29 cellular contexts compared by ENCODE assay signal in genomic region chr10:106217627-106218026, GRCh38.
"Had no signal": no experiment of that assay in that cellular context is flagged by ENCODE, and none has a peak within 500 bp of the region (broad histone marks: within the 10 kb centered on the region; RNA-seq: fewer than 3 reads in every experiment).

No MANE protein-coding gene starts in this region.

- ATAC-seq: naive thymus-derived CD4-positive, alpha-beta T cell; natural killer cell; psoas muscle; right lobe of liver; stimulated activated memory B cell treated with anti-CD40 and anti-IgM and Interleukin-4, amounts not matched to agents 10 μg/mL and 1 μg/mL and 100 μg/mL, for 72 hours; stimulated activated naive CD8-positive, alpha-beta T cell treated with anti-CD3 and anti-CD28 coated beads, Interleukin-15, amount 100 ng/mL, for 72 hours; stimulated activated naive CD8-positive, alpha-beta T cell treated with anti-CD3 and anti-CD28 coated beads, Interleukin-15, Interleukin-2, amounts not matched to agents 100 U/mL and 50 U/mL, for 24 hours; upper lobe of right lung had no signal

- DNase-seq: naive thymus-derived CD4-positive, alpha-beta T cell; natural killer cell; occipital lobe; ovary; posterior cingulate gyrus; psoas muscle; right lobe of liver; sigmoid colon; spleen; stimulated activated CD4-positive, alpha-beta T cell treated with anti-CD3 and anti-CD28 coated beads, Interleukin-12 subunit alpha, Interleukin-12 subunit beta, amount 100 ng/mL, for 4 hours; stimulated activated CD4-positive, alpha-beta T cell treated with anti-CD3 and anti-CD28 coated beads, Interleukin-1b, Interleukin-23, amount 100 ng/mL, for 48 hours; stimulated activated CD4-positive, alpha-beta T cell treated with anti-CD3 and anti-CD28 coated beads, Interleukin-4, amount 100 ng/mL, for 1 hour; stimulated activated CD4-positive, alpha-beta T cell treated with anti-CD3 and anti-CD28 coated beads, Interleukin-4, amount 100 ng/mL, for 4 hours; stimulated activated CD8-positive, alpha-beta memory T cell treated with anti-CD3 and anti-CD28 coated beads, Interleukin-4, amount 100 ng/mL, for 48 hours; stimulated activated naive CD4-positive, alpha-beta T cell; stimulated activated naive CD8-positive, alpha-beta T cell treated with anti-CD3 and anti-CD28 coated beads, Interleukin-15, amount 100 ng/mL, for 72 hours; stimulated activated naive CD8-positive, alpha-beta T cell treated with anti-CD3 and anti-CD28 coated beads, Interleukin-15, Interleukin-2, amounts not matched to agents 100 U/mL and 50 U/mL, for 24 hours; substantia nigra; testis; tibial artery; transverse colon; upper lobe of right lung; uterus had no signal

- H3K27ac ChIP-seq: neural progenitor cell, parathyroid adenoma, psoas muscle, right lobe of liver, sigmoid colon, skin epidermis, spleen, suprapubic skin, testis, tibial artery, transverse colon, upper lobe of right lung, uterus had no signal

- H3K27me3 ChIP-seq: neural progenitor cell, ovary, right lobe of liver, sigmoid colon, spleen, suprapubic skin, testis, tibial artery, transverse colon, upper lobe of right lung, uterus had no signal

- H3K9me3 ChIP-seq: ovary, psoas muscle, right lobe of liver, sigmoid colon, suprapubic skin, testis, tibial artery, transverse colon, upper lobe of right lung, uterus had no signal

- H3K4me3 ChIP-seq: neural progenitor cell, ovary, psoas muscle, right lobe of liver, sigmoid colon, skin epidermis, smooth muscle cell, spleen, suprapubic skin, testis, tibial artery, transverse colon, upper lobe of right lung, uterus had no signal

- H3K4me1 ChIP-seq: neural progenitor cell, parathyroid adenoma, psoas muscle, sigmoid colon, spleen, suprapubic skin, testis, tibial artery, transverse colon, upper lobe of right lung, uterus had no signal

- H3K36me3 ChIP-seq: neural progenitor cell, ovary, right lobe of liver, sigmoid colon, spleen, suprapubic skin, tibial artery, transverse colon, upper lobe of right lung, uterus had no signal
